ENCODE assay signal across 14 cellular contexts in the genomic region with DNA sequence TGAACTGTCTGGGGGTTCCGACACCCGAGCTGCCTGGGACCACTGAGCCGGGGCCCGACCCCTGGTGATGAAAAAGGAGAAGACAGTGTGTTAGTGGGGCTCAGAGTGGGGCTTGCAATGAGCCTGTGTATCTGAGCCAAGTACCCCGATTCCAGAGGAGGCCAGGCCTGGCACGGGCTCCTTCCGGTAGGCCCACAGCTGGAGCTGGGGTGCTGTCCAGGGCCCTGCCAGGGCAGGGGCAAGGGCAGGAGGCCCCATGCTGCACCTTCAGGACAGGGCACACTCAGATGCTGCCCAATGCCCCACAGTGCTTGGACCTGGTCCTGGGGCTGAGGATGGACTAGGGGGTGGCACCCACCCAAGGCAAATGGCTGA.
A peak's percentile ranks its signal among the peaks of the same experiment; 100 is the strongest.
DNase-seq lines count a peak whose midpoint lies in the region; ATAC-seq and TF ChIP-seq lines count a peak whose summit lies in the region.
"Had no signal": no experiment of that assay in that cellular context is flagged by ENCODE, and none has a peak within 500 bp of the region (broad histone marks: within the 10 kb centered on the region; RNA-seq: fewer than 3 reads in every experiment).

No MANE protein-coding gene starts in this region.

- TF ChIP-seq CTCF in RWPE2 (IDR thresholded peaks at IDR 0.05; ENCODE audit: poor library complexity, severe bottlenecking): no peak
- TF ChIP-seq CTCF in neural progenitor cell (IDR thresholded peaks at IDR 0.05): peak; percentile 15
- no peak for TF ChIP-seq CTCF in Peyer's patch (IDR thresholded peaks at IDR 0.05)

- no peak overlapping the region for H2AFZ ChIP-seq in neural progenitor cell (replicated peaks)

- H3K9me3 ChIP-seq in RWPE2 (ENCODE audit: severe bottlenecking) (no peaks in the 10 kb centered on the region), neural progenitor cell (ENCODE audit: low read depth) (no peaks in the 10 kb centered on the region), Peyer's patch (no peaks in the 10 kb centered on the region)
- H3K9me3 ChIP-seq: SK-N-SH had no signal

- TF ChIP-seq POLR2A in Peyer's patch (IDR thresholded peaks at IDR 0.05): no peak

- H3K9me3 Mint-ChIP-seq in neural progenitor cell: no peaks in the 10 kb centered on the region

- H3K4me1 Mint-ChIP-seq in neural progenitor cell: peaks cover 18% of the 10 kb centered on the region

- ATAC-seq in RWPE2 (ENCODE audit: low read depth) (no peak), esophagus mucosa (peak; percentile 9)

- H3K4me3 ChIP-seq in RWPE2 (ENCODE audit: severe bottlenecking): no peak overlapping the region
- no peak overlapping the region for H3K4me3 ChIP-seq in neural progenitor cell
- H3K4me3 ChIP-seq in Peyer's patch: no peak overlapping the region

- no peak overlapping the region for H3K9ac ChIP-seq in neural progenitor cell
- H3K9ac ChIP-seq: SK-N-SH had no signal

- no peaks in the 10 kb centered on the region for H3K27me3 Mint-ChIP-seq in neural progenitor cell (ENCODE audit: insufficient read depth, low read depth)

- H3K27ac ChIP-seq in RWPE2 (ENCODE audit: poor library complexity, severe bottlenecking) (no peak overlapping the region), neural progenitor cell (peak overlapping the region; percentile 46), Peyer's patch (no peak overlapping the region)

- H3K36me3 Mint-ChIP-seq in neural progenitor cell: peaks cover 34% of the 10 kb centered on the region

- H3K27me3 ChIP-seq in RWPE2 (ENCODE audit: insufficient read depth, poor library complexity, severe bottlenecking): no peaks in the 10 kb centered on the region
- H3K27me3 ChIP-seq in neural progenitor cell: no peaks in the 10 kb centered on the region
- no peaks in the 10 kb centered on the region for H3K27me3 ChIP-seq in Peyer's patch

- H3K4me1 ChIP-seq in RWPE2 (ENCODE audit: insufficient read depth, poor library complexity, severe bottlenecking): no peaks in the 10 kb centered on the region
- peaks cover 7% of the 10 kb centered on the region for H3K4me1 ChIP-seq in neural progenitor cell
- no peaks in the 10 kb centered on the region for H3K4me1 ChIP-seq in Peyer's patch

- no peak overlapping the region for H3K4me2 ChIP-seq in neural progenitor cell
- H3K4me2 ChIP-seq: SK-N-SH had no signal

- peaks cover 26% of the 10 kb centered on the region for H4K20me1 ChIP-seq in neural progenitor cell (ENCODE audit: low read depth)

- DNase-seq in RWPE2 (ENCODE audit: low spot score) (peak; percentile 78), neural progenitor cell (ENCODE audit: low spot score) (no peak), cerebellum (ENCODE audit: low spot score) (no peak), Peyer's patch (no peak), GDM1 (lab: John Stamatoyannopoulos, UW) (no peak), NCI-H1092 (lab: John Stamatoyannopoulos, UW) (no peak)
- DNase-seq: ACHN; HCEC 1CT; MM.1S; NCI-H1105; NK-92 treated with Interleukin-12 subunit alpha and Interleukin-12 subunit beta, amount 100 ng/mL, for 24 hours; SHP77 treated with DMSO at 0.1 percent for 48 hours; SK-N-SH had no signal

- peaks cover 25% of the 10 kb centered on the region for H3K36me3 ChIP-seq in RWPE2 (ENCODE audit: low read depth)
- H3K36me3 ChIP-seq in neural progenitor cell: peaks cover 3% of the 10 kb centered on the region
- H3K36me3 ChIP-seq in Peyer's patch: peaks cover 0 to 32% (median 0%) of the 10 kb centered on the region in 3 donors

- no peaks in the 10 kb centered on the region for H3K79me2 ChIP-seq in neural progenitor cell (ENCODE audit: low read depth)

- no peak overlapping the region for H3K27ac Mint-ChIP-seq in neural progenitor cell

- H3K4me3 Mint-ChIP-seq in neural progenitor cell: no peak overlapping the region

- H3F3A ChIP-seq in neural progenitor cell (ENCODE audit: low read depth): no peaks in the 10 kb centered on the region
